26 cellular contexts compared by ENCODE assay signal in the genomic region with DNA sequence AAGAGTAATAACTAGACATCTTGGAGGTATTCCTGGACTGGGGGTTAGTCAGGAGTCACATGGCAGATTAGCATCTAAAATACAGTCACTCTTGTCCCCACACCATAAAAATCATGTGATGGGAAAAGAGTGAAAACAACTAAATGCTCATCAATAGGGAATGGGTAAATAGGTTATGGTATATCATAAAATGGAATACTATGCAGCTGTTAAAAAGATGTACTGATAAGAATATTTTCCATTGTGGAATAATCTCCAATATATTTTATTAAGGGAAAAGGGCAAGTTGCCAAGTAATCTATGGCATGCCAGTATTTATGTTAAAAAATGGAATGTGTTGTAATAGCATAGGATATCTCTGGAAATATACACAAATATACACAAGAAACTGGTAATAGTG. TPM values are rescaled to one million over a fixed set of nuclear protein-coding genes. Genes with fewer than 3 reads are reported as not detected.
A peak's percentile ranks its signal among the peaks of the same experiment; 100 is the strongest.
DNase-seq lines count a peak whose midpoint lies in the region; ATAC-seq, FAIRE-seq and TF ChIP-seq lines count a peak whose summit lies in the region.
"Had no signal": no experiment of that assay in that cellular context is flagged by ENCODE, and none has a peak within 500 bp of the region (broad histone marks: within the 10 kb centered on the region; RNA-seq: fewer than 3 reads in every experiment).

No MANE protein-coding gene starts in this region.

- no peaks in the 10 kb centered on the region for H3K23me2 ChIP-seq in H1 (ENCODE audit: low read depth, low read length)

- H3K79me2 ChIP-seq in SK-N-SH (ENCODE audit: insufficient read depth) (peaks cover 4% of the 10 kb centered on the region; the same call in 1 of the 2 replicates), H1 (ENCODE audit: control insufficient read depth in 1 of 2, insufficient read depth in 2 of 2, low read length in 2 of 2) (no peaks in the 10 kb centered on the region)

- CTCF ChIA-PET in SK-N-SH (lab: Yijun Ruan, JAX), result no interaction called here
- CTCF ChIA-PET in WTC11 (lab: Charles Lee), result no interaction called here
- CTCF ChIA-PET in H1 (lab: Charles Lee; ENCODE audit: partially characterized antibody), result no interaction called here

- H2BK15ac ChIP-seq in H1 (ENCODE audit: low read length), result no peak overlapping the region

- H3K9me3 Mint-ChIP-seq in WTC11, result peaks cover 12% of the 10 kb centered on the region

- no peak for FAIRE-seq in H1 (lab: Jason Lieb, UNC)
- FAIRE-seq: GM12891, GM19239 had no signal

- H3K27me3 ChIP-seq in SK-N-SH (ENCODE audit: insufficient read depth), result no peaks in the 10 kb centered on the region
- H3K27me3 ChIP-seq in H1 (replicated peaks in 1 of 4; ENCODE audit: control insufficient read depth in 3 of 4, extremely low read depth in 1 of 4, insufficient read depth in 3 of 4, low read length in 3 of 4), result no peaks in the 10 kb centered on the region
- H3K27me3 ChIP-seq: BE2C, BLaER1 had no signal

- H3K4me3 ChIP-seq in SK-N-SH (ENCODE audit: low read depth in 2 of 2, low read length in 1 of 2), result no peak overlapping the region
- H3K4me3 ChIP-seq in H1 (ENCODE audit: extremely low read depth in 1 of 4, insufficient read depth in 2 of 4, low read depth in 3 of 4, low read length in 4 of 4), result no peak overlapping the region
- H3K4me3 ChIP-seq: BLaER1 had no signal

- H4K5ac ChIP-seq in H1 (ENCODE audit: insufficient read length, low read depth, low read length), result no peak overlapping the region

- H4K8ac ChIP-seq in H1 (ENCODE audit: extremely low read depth, insufficient read depth, low read length), result no peak overlapping the region

- ATAC-seq in SK-N-SH treated with all-trans-retinoic acid at 6 μM for 48 hours (no peak), WTC11 (no peak), GM19455 (IDR thresholded peaks at IDR 0.05; ENCODE audit: unreplicated experiment) (no peak), GM21529 (IDR thresholded peaks at IDR 0.05; ENCODE audit: unreplicated experiment) (no peak)

- H3K36me3 ChIP-seq in SK-N-SH (replicated peaks in 1 of 2; ENCODE audit: control insufficient read depth in 1 of 2, insufficient read depth in 2 of 2, low read length in 1 of 2) (no peaks in the 10 kb centered on the region), H1 (ENCODE audit: control insufficient read depth in 2 of 4, insufficient read depth in 4 of 4, low read length in 3 of 4) (peaks cover 0 to 5% (median 1%) of the 10 kb centered on the region in 4 experiments; a peak in 4 of 8 replicates)
- H3K36me3 ChIP-seq: BE2C, BLaER1 had no signal

- no peaks in the 10 kb centered on the region for H3K27me3 Mint-ChIP-seq in WTC11 (ENCODE audit: low read depth)

- no peak overlapping the region for H2BK5ac ChIP-seq in H1 (ENCODE audit: low read depth, low read length)

- H2BK120ac ChIP-seq in H1 (replicated peaks; ENCODE audit: low read depth, low read length), result no peak overlapping the region

- H4K20me1 ChIP-seq in SK-N-SH (ENCODE audit: insufficient read depth) (no peaks in the 10 kb centered on the region), H1 (replicated peaks in 1 of 2; ENCODE audit: control insufficient read depth in 1 of 2, insufficient read depth in 2 of 2, low read length in 2 of 2) (no peaks in the 10 kb centered on the region)
- H4K20me1 ChIP-seq: BLaER1 had no signal

- DNase-seq in SK-N-SH (no peak), WTC11 (ENCODE audit: low spot score) (no peak), H1 (ENCODE audit: low read depth in 1 of 2, low spot score in 2 of 2) (no peak), GM10266 (ENCODE audit: extremely low spot score) (no peak)
- DNase-seq: ACHN; BE2C; C1 segment of cervical spinal cord; CD4-positive, alpha-beta memory T cell; CD4-positive, CD25-positive, alpha-beta regulatory T cell; CD8-positive, alpha-beta memory T cell; COR-L47; DMS 273 treated with DMSO at 0.1 percent for 48 hours; DMS153; DMS53; DMS79; DND-41; EL; GDM1 had no signal

- H3K4me1 ChIP-seq in SK-N-SH (ENCODE audit: control insufficient read depth in 1 of 2, insufficient read depth in 2 of 2, low read depth in 1 of 2, low read length in 1 of 2) (peaks cover 0 to 4% of the 10 kb centered on the region in 2 experiments; a peak in 1 of 4 replicates), H1 (replicated peaks in 1 of 4; ENCODE audit: control insufficient read depth in 3 of 4, insufficient read depth in 4 of 4, low read length in 3 of 4) (no peaks in the 10 kb centered on the region; a peak in 1 of 7 replicates)
- H3K4me1 ChIP-seq: BE2C had no signal

- H3K27ac Mint-ChIP-seq in WTC11, result no peak overlapping the region
- H3K27ac Mint-ChIP-seq: CD14-positive monocyte; CD4-positive, alpha-beta memory T cell; CD4-positive, CD25-positive, alpha-beta regulatory T cell had no signal

- no peak overlapping the region for H2BK20ac ChIP-seq in H1 (ENCODE audit: low read length)

- H3K79me1 ChIP-seq in H1 (ENCODE audit: low read depth, low read length), result no peaks in the 10 kb centered on the region

- TF ChIP-seq CTCF in SK-N-SH (IDR thresholded peaks at IDR 0.05) (no peak), WTC11 (IDR thresholded peaks at IDR 0.05) (no peak), H1 (IDR thresholded peaks at IDR 0.05; ENCODE audit: control extremely low read depth in 1 of 3, insufficient read depth in 1 of 3, low read depth in 1 of 3, low read length in 3 of 3) (no peak), GM10266 (IDR thresholded peaks at IDR 0.05; ENCODE audit: control insufficient read depth, insufficient read depth, low read depth, missing control alignments) (no peak)

- H3K27ac ChIP-seq in SK-N-SH (ENCODE audit: low read depth in 2 of 2, low read length in 1 of 2) (no peak overlapping the region), H1 (ENCODE audit: low read depth, low read length) (no peak overlapping the region)
- H3K27ac ChIP-seq: 22Rv1, BLaER1 had no signal

- peaks cover 23% of the 10 kb centered on the region for H3K36me3 Mint-ChIP-seq in WTC11
- H3K36me3 Mint-ChIP-seq: CD14-positive monocyte; CD4-positive, CD25-positive, alpha-beta regulatory T cell had no signal

- peaks cover 7% of the 10 kb centered on the region for H3F3A ChIP-seq in SK-N-SH (replicated peaks; ENCODE audit: insufficient read depth)

- peaks cover 4% of the 10 kb centered on the region for H3K4me1 Mint-ChIP-seq in WTC11

- H3K4ac ChIP-seq in H1 (replicated peaks; ENCODE audit: insufficient read length, low read depth, low read length), result no peak overlapping the region

- no peak overlapping the region for H3K4me3 Mint-ChIP-seq in WTC11
- H3K4me3 Mint-ChIP-seq: CD14-positive monocyte; CD4-positive, alpha-beta memory T cell; CD8-positive, alpha-beta memory T cell had no signal

- no peak overlapping the region for H4K91ac ChIP-seq in H1 (replicated peaks; ENCODE audit: insufficient read length, low read length)

- H3K9ac ChIP-seq in SK-N-SH (no peak overlapping the region), H1 (replicated peaks in 1 of 4; ENCODE audit: extremely low read depth in 1 of 4, low read depth in 3 of 4, low read length in 3 of 4) (no peak overlapping the region)
- H3K9ac ChIP-seq: BLaER1 had no signal

- no peak for TF ChIP-seq POLR2A in H1 (IDR thresholded peaks at IDR 0.05; ENCODE audit: control extremely low read depth in 1 of 2, low read depth in 2 of 2, low read length in 2 of 2)

- no peak for TF ChIP-seq RAD21 in SK-N-SH (IDR thresholded peaks at IDR 0.05; ENCODE audit: low read length)
- TF ChIP-seq RAD21 in H1 (IDR thresholded peaks at IDR 0.05 in 1 of 2, conservative IDR thresholded peaks at IDR 0.05 in 1 of 2; ENCODE audit: low read depth in 2 of 2, low read length in 2 of 2), result no peak

- H2AFZ ChIP-seq in SK-N-SH (ENCODE audit: low read depth) (no peak overlapping the region), H1 (ENCODE audit: low read length) (no peak overlapping the region)

- no peak overlapping the region for H2BK12ac ChIP-seq in H1 (ENCODE audit: low read depth, low read length)

- H2AK5ac ChIP-seq in H1 (ENCODE audit: low read depth, low read length), result no peak overlapping the region

- no peaks in the 10 kb centered on the region for H3K9me2 ChIP-seq in SK-N-SH

- POLR2A ChIA-PET in SK-N-SH (lab: Yijun Ruan, JAX), result no interaction called here
- POLR2A ChIA-PET in WTC11 (lab: Charles Lee), result no interaction called here
- POLR2A ChIA-PET in H1 (lab: Charles Lee; ENCODE audit: partially characterized antibody), result no interaction called here

- H3K4me2 ChIP-seq in SK-N-SH, result no peak overlapping the region
- no peak overlapping the region for H3K4me2 ChIP-seq in H1 (ENCODE audit: insufficient read depth in 1 of 2, low read depth in 2 of 2, low read length in 2 of 2)
- H3K4me2 ChIP-seq: BLaER1 had no signal

- H3K14ac ChIP-seq in H1 (ENCODE audit: insufficient read length), result no peak overlapping the region

- H3K9me3 ChIP-seq in SK-N-SH (peaks cover 4% of the 10 kb centered on the region; the same call in 1 of the 2 replicates), H1 (ENCODE audit: insufficient read depth in 2 of 2, low read depth in 1 of 2, low read length in 1 of 2) (peaks cover 5 to 6% of the 10 kb centered on the region in 2 experiments; a peak in 2 of 4 replicates)
- H3K9me3 ChIP-seq: BE2C had no signal

- no peak overlapping the region for H3K23ac ChIP-seq in H1 (ENCODE audit: insufficient read length)

- no peak overlapping the region for H3K56ac ChIP-seq in H1 (replicated peaks; ENCODE audit: insufficient read length, low read depth, low read length)

- TF ChIP-seq EP300 in SK-N-SH (IDR thresholded peaks at IDR 0.05; ENCODE audit: borderline replicate concordance in 1 of 2, low read depth in 1 of 2, low read length in 1 of 2) (no peak), H1 (IDR thresholded peaks at IDR 0.05; ENCODE audit: borderline replicate concordance in 1 of 2, low read depth in 2 of 2, low read length in 2 of 2) (no peak)

- H3K18ac ChIP-seq in H1 (ENCODE audit: extremely low read depth, low read length), result no peak overlapping the region

TF ChIP-seq in SK-N-SH treated with all-trans-retinoic acid at 6 μM for 48 hours, 23 proteins besides CTCF, POLR2A, EP300 and RAD21 (continues in another document):
- no peak for TF ChIP-seq ZC3H10 (CRISPR knock-in tag; IDR thresholded peaks at IDR 0.05)

TF ChIP-seq in WTC11, 78 proteins besides CTCF, POLR2A, EP300 and RAD21 (continues in another document):
- peak; percentile 83 for TF ChIP-seq GTF2I (CRISPR knock-in tag; conservative IDR thresholded peaks at IDR 0.05)

RNA-seq across cellular contexts. Expression of a gene that starts 6.6 kb away (rescaled TPM):
- polyA plus RNA-seq in SK-N-SH (2012; rRNA removed), result 9.3 and 13.3 TPM in 2 replicates
- polyA plus RNA-seq in SK-N-SH (2012; cell fraction: cytosol; rRNA removed), result 13.8 and 15.6 TPM in 2 replicates
- polyA plus RNA-seq in SK-N-SH (2012; cell fraction: nucleus; rRNA removed), result 7.8 and 19.2 TPM in 2 replicates
- total RNA-seq in WTC11 (2021), result 90.1 to 105 TPM (median 97.2 TPM) in 3 replicates
- total RNA-seq in H1 (2021; fragmentation: NEBNext Ultra II Directional; extraction: Animal tissue kit (Norgen Biotek cat#: 25700)), result 117 and 127 TPM in 2 replicates
- 11.8 and 20.1 TPM in 2 replicates for polyA plus RNA-seq in H1 (2011; rRNA removed)
- 26.5 TPM for polyA plus RNA-seq in H1 (2011; cell fraction: cytosol; rRNA removed)
- polyA plus RNA-seq in H1 (2011; cell fraction: nucleus; rRNA removed), result 11.5 TPM
- 16.7 to 54.4 TPM (median 25.8 TPM) in 4 replicates for polyA plus RNA-seq in H1 (2012, experiment 1 of 2)
- 1.3 TPM for polyA plus RNA-seq in H1 (2012, experiment 2 of 2)
- 46.7 TPM for polyA plus RNA-seq in H1 (2013, experiment 1 of 2)
- 44.0 TPM for polyA plus RNA-seq in H1 (2013, experiment 2 of 2)
- 56.4 and 84.7 TPM in 2 replicates for polyA minus RNA-seq in H1 (2011; rRNA and poly(A)+ RNA removed)
- 36.6 TPM for polyA minus RNA-seq in H1 (2011; cell fraction: cytosol; rRNA and poly(A)+ RNA removed)
- 89.3 TPM for polyA minus RNA-seq in H1 (2011; cell fraction: nucleus; rRNA and poly(A)+ RNA removed)
